ENCODE assay signal across 2 cellular contexts in the genomic region with DNA sequence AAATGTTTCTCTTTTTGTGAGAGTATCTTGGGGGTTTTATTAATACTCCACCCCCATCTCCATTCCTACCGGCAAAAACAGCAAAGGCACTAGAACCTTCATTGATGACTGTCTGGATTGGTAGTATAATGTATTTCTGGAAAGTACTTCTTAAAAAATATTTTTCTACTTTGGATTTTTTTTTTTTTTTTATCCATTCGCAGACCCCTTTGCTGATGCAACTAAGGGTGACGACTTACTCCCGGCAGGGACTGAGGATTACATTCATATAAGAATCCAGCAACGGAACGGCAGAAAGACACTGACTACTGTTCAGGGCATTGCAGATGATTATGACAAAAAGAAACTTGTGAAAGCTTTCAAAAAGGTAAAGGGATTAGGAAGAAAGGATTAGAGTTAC.
TF ChIP-seq lines count a peak whose summit lies in the region.

No MANE protein-coding gene starts in this region.

TF ChIP-seq in SK-N-SH, 30 proteins besides CTCF, POLR2A, EP300 and RAD21 (continued from another document):
- TF ChIP-seq, protein P1, sequence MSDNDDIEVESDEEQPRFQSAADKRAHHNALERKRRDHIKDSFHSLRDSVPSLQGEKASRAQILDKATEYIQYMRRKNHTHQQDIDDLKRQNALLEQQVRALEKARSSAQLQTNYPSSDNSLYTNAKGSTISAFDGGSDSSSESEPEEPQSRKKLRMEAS (IDR thresholded peaks at IDR 0.05; ENCODE audit: low read depth): no peak
- TF ChIP-seq, protein P2, sequence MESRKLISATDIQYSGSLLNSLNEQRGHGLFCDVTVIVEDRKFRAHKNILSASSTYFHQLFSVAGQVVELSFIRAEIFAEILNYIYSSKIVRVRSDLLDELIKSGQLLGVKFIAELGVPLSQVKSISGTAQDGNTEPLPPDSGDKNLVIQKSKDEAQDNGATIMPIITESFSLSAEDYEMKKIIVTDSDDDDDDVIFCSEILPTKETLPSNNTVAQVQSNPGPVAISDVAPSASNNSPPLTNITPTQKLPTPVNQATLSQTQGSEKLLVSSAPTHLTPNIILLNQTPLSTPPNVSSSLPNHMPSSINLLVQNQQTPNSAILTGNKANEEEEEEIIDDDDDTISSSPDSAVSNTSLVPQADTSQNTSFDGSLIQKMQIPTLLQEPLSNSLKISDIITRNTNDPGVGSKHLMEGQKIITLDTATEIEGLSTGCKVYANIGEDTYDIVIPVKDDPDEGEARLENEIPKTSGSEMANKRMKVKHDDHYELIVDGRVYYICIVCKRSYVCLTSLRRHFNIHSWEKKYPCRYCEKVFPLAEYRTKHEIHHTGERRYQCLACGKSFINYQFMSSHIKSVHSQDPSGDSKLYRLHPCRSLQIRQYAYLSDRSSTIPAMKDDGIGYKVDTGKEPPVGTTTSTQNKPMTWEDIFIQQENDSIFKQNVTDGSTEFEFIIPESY (IDR thresholded peaks at IDR 0.05; ENCODE audit: borderline replicate concordance, low read depth): no peak
- TF ChIP-seq RCOR1 (IDR thresholded peaks at IDR 0.05; ENCODE audit: low read length): no peak
- TF ChIP-seq NRF1 (IDR thresholded peaks at IDR 0.05; ENCODE audit: low read depth, low read length): no peak
- no peak for TF ChIP-seq MEF2A (IDR thresholded peaks at IDR 0.05; ENCODE audit: borderline replicate concordance, low read depth)
- TF ChIP-seq SMC3 (IDR thresholded peaks at IDR 0.05; ENCODE audit: low read depth, low read length): no peak
- TF ChIP-seq JUND (IDR thresholded peaks at IDR 0.05): no peak

TF ChIP-seq in SK-N-SH treated with all-trans-retinoic acid at 6 μM for 48 hours, 23 proteins besides CTCF, POLR2A, EP300 and RAD21 (continued from another document):
- TF ChIP-seq ZNF565 (CRISPR knock-in tag; conservative IDR thresholded peaks at IDR 0.05; ENCODE audit: low read depth) (no peak), CSDC2 (CRISPR knock-in tag; IDR thresholded peaks at IDR 0.05) (no peak), PATZ1 (CRISPR knock-in tag; IDR thresholded peaks at IDR 0.05; ENCODE audit: borderline replicate concordance) (no peak), ESRRG (CRISPR knock-in tag; IDR thresholded peaks at IDR 0.05) (no peak), ISL1 (CRISPR knock-in tag; IDR thresholded peaks at IDR 0.05) (no peak), SNAI2 (CRISPR knock-in tag; IDR thresholded peaks at IDR 0.05) (no peak), ARNTL (CRISPR knock-in tag; IDR thresholded peaks at IDR 0.05; ENCODE audit: borderline replicate concordance, low read depth) (no peak)
